ENCODE assay signal across 10 cellular contexts in the genomic region with DNA sequence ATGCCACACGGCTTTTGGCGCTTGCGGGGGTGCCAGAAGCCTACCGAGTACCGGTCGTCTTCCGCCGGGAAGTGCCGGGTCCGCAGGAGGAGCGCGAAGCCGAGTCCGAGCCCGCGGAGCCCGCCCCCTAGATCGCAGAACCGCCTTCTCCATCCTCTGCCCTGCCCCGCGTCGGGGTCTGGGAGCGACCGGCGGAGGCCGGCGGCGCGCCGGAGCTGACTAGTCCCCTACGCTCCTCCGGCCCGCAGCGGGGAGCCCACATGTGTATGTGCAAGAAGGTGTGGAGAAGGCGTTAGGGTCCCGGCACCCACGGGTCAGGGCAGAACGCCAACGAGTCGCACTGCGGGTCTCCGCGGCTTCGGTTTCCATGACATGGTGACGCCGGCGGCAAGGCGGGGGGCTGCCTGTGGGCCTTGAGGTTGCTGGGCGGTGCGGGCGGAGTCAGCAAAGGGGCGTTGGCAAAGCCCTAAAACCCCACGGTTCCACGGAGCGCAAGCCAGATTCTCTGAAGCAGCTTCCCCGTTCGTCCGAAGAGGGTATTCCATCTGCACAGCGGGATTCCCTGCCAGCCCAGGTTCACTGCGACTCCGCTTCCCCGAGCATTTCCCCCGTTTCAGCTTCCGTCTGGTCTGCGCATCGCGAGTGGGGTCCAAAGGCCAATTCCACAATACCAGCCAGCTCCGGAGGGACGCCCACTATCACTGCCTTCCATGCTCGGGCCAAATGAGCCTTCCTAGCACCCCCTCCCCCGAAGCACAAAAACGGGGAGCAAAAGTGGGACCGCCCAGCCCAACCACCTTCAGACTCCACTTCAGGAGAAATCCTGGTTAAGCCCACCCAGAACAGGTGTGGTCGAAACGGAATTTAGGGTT. TPM values are rescaled to one million over a fixed set of nuclear protein-coding genes. Genes with fewer than 3 reads are reported as not detected.
DNase-seq lines count a peak whose midpoint lies in the region; ATAC-seq, FAIRE-seq and TF ChIP-seq lines count a peak whose summit lies in the region.
"Had no signal": no experiment of that assay in that cellular context is flagged by ENCODE, and none has a peak within 500 bp of the region (broad histone marks: within the 10 kb centered on the region; RNA-seq: fewer than 3 reads in every experiment).

No MANE protein-coding gene starts in this region.

- H3K4me1 ChIP-seq in HUES64 (ENCODE audit: insufficient read depth, low read length), result peaks cover 50% of the 10 kb centered on the region
- no peaks in the 10 kb centered on the region for H3K4me1 ChIP-seq in GM12878 (ENCODE audit: control insufficient read depth, insufficient read depth, low read length)

- H3K9me3 ChIP-seq in HUES64 (ENCODE audit: insufficient read depth, low read depth, low read length) (no peaks in the 10 kb centered on the region), GM12878 (replicated peaks; ENCODE audit: control insufficient read depth, insufficient read depth, low read length) (no peaks in the 10 kb centered on the region; the same call in 2 of the 3 replicates)

- no peak for FAIRE-seq in GM12878 (lab: Jason Lieb, UNC)

- H3K27me3 Mint-ChIP-seq in naive B cell, result peaks cover 69 to 94% (median 84%) of the 10 kb centered on the region in 3 donors

- peaks cover 0 to 13% (median 4%) of the 10 kb centered on the region in 7 donors for H3K9me3 Mint-ChIP-seq in naive B cell

- CTCF ChIA-PET in GM12878 (lab: Yijun Ruan, JAX), result no interaction called here

- TF ChIP-seq RAD21 in GM12878 (IDR thresholded peaks at IDR 0.05; ENCODE audit: insufficient read depth, low read depth, low read length), result no peak

- peak overlapping the region; percentile 54 to 89 (median 82) for H3K4me3 Mint-ChIP-seq in naive B cell

- no peak overlapping the region; the same call in 1 of the 2 replicates for H3K4me2 ChIP-seq in GM12878 (ENCODE audit: control insufficient read depth, insufficient read depth)

- WGBS in HUES64, result under 1% methylated on average over 75 of the region's 75 CpGs
- WGBS in GM12878 (ENCODE audit: insufficient coverage, insufficient replicate concordance, low lambda C conversion rate, missing lambda C conversion rate), result 34% methylated on average over 66 of the region's 75 CpGs

- H3K36me3 Mint-ChIP-seq in naive B cell, result peaks cover 0 to 10% of the 10 kb centered on the region in 2 donors

- H3K79me2 ChIP-seq in GM12878 (ENCODE audit: control insufficient read depth, insufficient read depth, low read length), result no peaks in the 10 kb centered on the region

- no peak for TF ChIP-seq CTCF in GM12878 (IDR thresholded peaks at IDR 0.05 in 2 of 3, conservative IDR thresholded peaks at IDR 0.05 in 1 of 3; ENCODE audit: control insufficient read depth in 2 of 3, extremely low read depth in 1 of 3, insufficient read depth in 1 of 3, low read depth in 3 of 3, low read length in 3 of 3)

- RAD21 ChIA-PET in GM12878 (lab: Charles Lee; ENCODE audit: unreplicated experiment), result no interaction called here

- no peaks in the 10 kb centered on the region for H4K20me1 ChIP-seq in GM12878 (ENCODE audit: control insufficient read depth, insufficient read depth)

- H3K9ac ChIP-seq in HUES64 (ENCODE audit: low read depth, low read length) (no peak overlapping the region), GM12878 (ENCODE audit: control insufficient read depth, insufficient read depth, low read length) (no peak overlapping the region)

- intact Hi-C loops in GM12878 (cut with micrococcal nuclease; ENCODE audit: unreplicated experiment), result no loop called here

- POLR2A ChIA-PET in GM12878 (lab: Charles Lee), result no interaction called here

- BruUV-seq in GM12878 (replicated peaks; lab: Mats Ljungman, UMichigan), result no TSS peak

- no peak for ATAC-seq in GM12878
- ATAC-seq in naive B cell (ENCODE audit: low read depth in 2 of 2), result no peak
- ATAC-seq in GM21529 (IDR thresholded peaks at IDR 0.05; ENCODE audit: unreplicated experiment), result no peak
- ATAC-seq in HG02852 (IDR thresholded peaks at IDR 0.05; ENCODE audit: unreplicated experiment), result no peak

- H3K4me3 ChIP-seq in HUES64 (ENCODE audit: low read length) (peak overlapping the region; percentile 56), GM12878 (no peak overlapping the region)

- TF ChIP-seq EP300 in GM12878 (IDR thresholded peaks at IDR 0.05; ENCODE audit: borderline replicate concordance in 1 of 2, control insufficient read depth in 1 of 2, low read depth in 2 of 2, low read length in 2 of 2), result no peak

- peaks cover 100% of the 10 kb centered on the region for H3K27me3 ChIP-seq in HUES64 (ENCODE audit: insufficient read depth, low read length)
- H3K27me3 ChIP-seq in GM12878 (replicated peaks in 1 of 2; ENCODE audit: control insufficient read depth in 2 of 2, insufficient read depth in 2 of 2, low read length in 1 of 2), result peaks cover 61 to 75% of the 10 kb centered on the region in 2 experiments

- SMC1A ChIA-PET in GM12878 (lab: Charles Lee; ENCODE audit: uncharacterized antibody, unreplicated experiment), result no interaction called here

- in situ Hi-C loops in GM12878 (cut with MboI), result no loop called here

- H3K27ac Mint-ChIP-seq in naive B cell, result peak overlapping the region in 4 of 6 donors; percentile 60 to 94 (median 78)

- DNase-seq in COLO668 (lab: John Stamatoyannopoulos, UW; ENCODE audit: unreplicated experiment), result peak; percentile 3
- DNase-seq in GM12878 (ENCODE audit: low read depth, low spot score), result no peak
- DNase-seq in naive B cell, result no peak
- no peak for DNase-seq in inferior parietal cortex (ENCODE audit: extremely low spot score)
- DNase-seq in anterior cingulate cortex (lab: John Stamatoyannopoulos, UW), result no peak

- no peaks in the 10 kb centered on the region for H3K36me3 ChIP-seq in HUES64 (ENCODE audit: insufficient read depth, low read length)
- H3K36me3 ChIP-seq in GM12878 (ENCODE audit: control insufficient read depth in 2 of 2, insufficient read depth in 2 of 2, low read length in 1 of 2), result no peaks in the 10 kb centered on the region

- H3K27ac ChIP-seq in HUES64 (ENCODE audit: low read depth, low read length) (no peak overlapping the region), GM12878 (ENCODE audit: control insufficient read depth, insufficient read depth) (no peak overlapping the region)

- no peak for TF ChIP-seq POLR2A in GM12878 (IDR thresholded peaks at IDR 0.05; ENCODE audit: low read depth, low read length)

- H3K4me1 Mint-ChIP-seq in naive B cell, result peaks cover 65 to 84% (median 74%) of the 10 kb centered on the region in 3 donors

- no peak overlapping the region for H2AFZ ChIP-seq in GM12878 (ENCODE audit: control insufficient read depth, low read depth, low read length)

TF ChIP-seq in GM12878, 131 proteins besides CTCF, POLR2A, EP300 and RAD21:
- peak; percentile 29; the same call in 1 of the 2 replicates for TF ChIP-seq EZH2 (IDR thresholded peaks at IDR 0.05; ENCODE audit: borderline replicate concordance, control insufficient read depth, low read depth, low read length)
- TF ChIP-seq BCL11A (IDR thresholded peaks at IDR 0.05; ENCODE audit: low read depth, low read length), result no peak

RNA-seq across cellular contexts. Expression of gene LHX1, which starts 2.3 kb away (rescaled TPM):
- polyA plus RNA-seq in HUES64 (2013, experiment 1 of 2), result 4.3 TPM
- 6.0 TPM for polyA plus RNA-seq in HUES64 (2013, experiment 2 of 2)
- total RNA-seq in GM12878 (2013; cell fraction: nucleolus; rRNA removed), result not detected in 2 replicates
- total RNA-seq in GM12878 (2014; rRNA removed) (not detected in 2 replicates), GM12878 (2014; rRNA removed; fragmentation: Illumina TruSeq; extraction: Trizol) (not detected in 2 replicates), GM12878 (2021) (not detected in 2 replicates)
- polyA plus RNA-seq in GM12878 (2011; ENCODE audit: low read depth), result not detected
- polyA plus RNA-seq in GM12878 (2011; rRNA removed) (not detected in 2 replicates), GM12878 (2014; fragmentation: Illumina TruSeq; extraction: Trizol) (not detected in 2 replicates), GM12878 (2014; fragmentation: Nextera tagmentation; extraction: Ambion mirVana) (not detected), GM12878 (2014; rRNA removed) (not detected in 2 replicates), GM12878 (2016; fragmentation: Nextera tagmentation; extraction: Ambion mirVana) (not detected), naive B cell (ENCODE audit: low read depth in 6 of 6) (not detected)
- not detected in 2 replicates for polyA plus RNA-seq in GM12878 (2011; cell fraction: cytosol; rRNA removed)
- not detected in 2 replicates for polyA plus RNA-seq in GM12878 (2011; cell fraction: nucleus; rRNA removed)
- polyA plus RNA-seq in GM12878 (2012), result 0.07 and 0.21 TPM in 2 replicates
- polyA minus RNA-seq in GM12878 (2011; rRNA and poly(A)+ RNA removed), result not detected in 2 replicates
- not detected in 2 replicates for polyA minus RNA-seq in GM12878 (2011; cell fraction: cytosol; rRNA and poly(A)+ RNA removed)
- polyA minus RNA-seq in GM12878 (2011; cell fraction: nucleus; rRNA and poly(A)+ RNA removed), result not detected in 2 replicates
- total RNA-seq: aorta, myocyte had no signal
- polyA plus RNA-seq: aorta had no signal

RNA-seq across cellular contexts. Expression of gene AATF, which starts 13.8 kb away (rescaled TPM):
- 41.9 TPM for polyA plus RNA-seq in HUES64 (2013, experiment 1 of 2)
- 36.5 TPM for polyA plus RNA-seq in HUES64 (2013, experiment 2 of 2)
- total RNA-seq in GM12878 (2013; cell fraction: nucleolus; rRNA removed), result 51.6 and 56.9 TPM in 2 replicates
- total RNA-seq in GM12878 (2014; rRNA removed) (63.4 and 74.9 TPM in 2 replicates), GM12878 (2014; rRNA removed; fragmentation: Illumina TruSeq; extraction: Trizol) (76.4 and 80.8 TPM in 2 replicates), GM12878 (2021) (85.6 and 90.2 TPM in 2 replicates)
- 45.1 TPM for polyA plus RNA-seq in GM12878 (2011; ENCODE audit: low read depth)
- polyA plus RNA-seq in GM12878 (2011; rRNA removed) (33.6 and 38.2 TPM in 2 replicates), GM12878 (2014; fragmentation: Illumina TruSeq; extraction: Trizol) (87.0 and 94.8 TPM in 2 replicates), GM12878 (2014; fragmentation: Nextera tagmentation; extraction: Ambion mirVana) (10 to 100 TPM; 36.8 to 48.0 TPM), GM12878 (2014; rRNA removed) (64.2 and 91.7 TPM in 2 replicates), GM12878 (2016; fragmentation: Nextera tagmentation; extraction: Ambion mirVana) (100 to 1,000 TPM; 105 to 110 TPM), naive B cell (ENCODE audit: low read depth in 6 of 6) (10 to 100 TPM; 63.8 to 96.7 (median 73.2) TPM)
- 33.5 and 35.9 TPM in 2 replicates for polyA plus RNA-seq in GM12878 (2011; cell fraction: cytosol; rRNA removed)
- 17.6 and 30.8 TPM in 2 replicates for polyA plus RNA-seq in GM12878 (2011; cell fraction: nucleus; rRNA removed)
- polyA plus RNA-seq in GM12878 (2012), result 65.2 and 88.3 TPM in 2 replicates
- polyA minus RNA-seq in GM12878 (2011; rRNA and poly(A)+ RNA removed), result 25.5 and 40.6 TPM in 2 replicates
- 21.2 and 25.7 TPM in 2 replicates for polyA minus RNA-seq in GM12878 (2011; cell fraction: cytosol; rRNA and poly(A)+ RNA removed)
- 11.4 and 22.5 TPM in 2 replicates for polyA minus RNA-seq in GM12878 (2011; cell fraction: nucleus; rRNA and poly(A)+ RNA removed)
